ENCODE assay signal across 13 cellular contexts in the genomic region with DNA sequence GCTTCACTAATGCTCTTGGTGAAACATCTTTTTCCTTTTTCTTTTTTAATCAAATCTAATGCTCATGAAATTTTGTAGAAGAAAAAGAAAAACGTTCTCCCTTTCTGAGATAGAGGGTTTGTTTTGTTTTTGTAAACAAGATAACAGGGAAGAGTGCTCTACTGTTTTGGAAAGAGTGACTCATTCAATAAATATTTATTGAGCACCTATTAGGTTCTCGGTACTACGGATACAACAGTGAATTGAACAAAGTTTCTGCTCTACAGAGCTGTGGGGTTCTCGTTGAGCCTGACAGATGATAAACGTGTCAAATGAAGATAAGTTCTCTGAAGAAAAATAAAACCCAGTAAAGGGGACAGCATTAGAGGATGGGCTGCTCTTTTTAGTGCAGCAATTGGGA. TPM values are rescaled to one million over a fixed set of nuclear protein-coding genes. Genes with fewer than 3 reads are reported as not detected.
DNase-seq lines count a peak whose midpoint lies in the region; ATAC-seq and TF ChIP-seq lines count a peak whose summit lies in the region.
"Had no signal": no experiment of that assay in that cellular context is flagged by ENCODE, and none has a peak within 500 bp of the region (broad histone marks: within the 10 kb centered on the region; RNA-seq: fewer than 3 reads in every experiment).

No MANE protein-coding gene starts in this region.

- peaks cover 18% of the 10 kb centered on the region; the same call in 1 of the 2 replicates for H4K20me1 ChIP-seq in PC-3 (ENCODE audit: low read length)

- H3K36me3 ChIP-seq in PC-3 (ENCODE audit: low read depth, low read length) (no peaks in the 10 kb centered on the region), mesendoderm (ENCODE audit: control insufficient read depth, insufficient read depth, low read length) (peaks cover 1% of the 10 kb centered on the region), skeletal muscle tissue (ENCODE audit: control insufficient read depth in 3 of 3, insufficient read depth in 3 of 3, low read length in 3 of 3) (peaks cover 0 to 2% (median 0%) of the 10 kb centered on the region in 3 donors)

- H3K23ac ChIP-seq in mesendoderm (ENCODE audit: low read length): no peak overlapping the region

- H3K9ac ChIP-seq in PC-3 (ENCODE audit: low read length) (no peak overlapping the region), mesendoderm (ENCODE audit: low read length) (no peak overlapping the region), skeletal muscle tissue (ENCODE audit: low read depth in 1 of 3, low read length in 3 of 3) (no peak overlapping the region)
- H3K9ac ChIP-seq: GM23248 had no signal

- BruUV-seq in PC-3 (replicated peaks; lab: Mats Ljungman, UMichigan): no TSS peak

- no peaks in the 10 kb centered on the region for H3F3A ChIP-seq in PC-3 (ENCODE audit: low read length, unreplicated experiment)

- H3K79me2 ChIP-seq in PC-3 (ENCODE audit: low read length) (peaks cover 82% of the 10 kb centered on the region), mesendoderm (ENCODE audit: control insufficient read depth, insufficient read depth, low read length) (peaks cover 12% of the 10 kb centered on the region)

- no peak overlapping the region for H3K56ac ChIP-seq in mesendoderm (ENCODE audit: low read length)

- no peak overlapping the region for H2AFZ ChIP-seq in PC-3 (ENCODE audit: low read length)
- H2AFZ ChIP-seq: GM23248 had no signal

- DNase-seq in PC-3 (peak; percentile 31), left lobe of liver (ENCODE audit: low spot score) (no peak), mesendoderm (peak; percentile 53), AG20443 (ENCODE audit: low spot score) (no peak), mucosa of gallbladder (ENCODE audit: low spot score) (no peak)
- DNase-seq: CD8-positive, alpha-beta T cell; COR-L47; DMS153; GM23248 had no signal

- H3K9me2 ChIP-seq in PC-3 (replicated peaks; ENCODE audit: low read length): no peaks in the 10 kb centered on the region

- H3K4ac ChIP-seq in mesendoderm (ENCODE audit: low read depth, low read length): no peak overlapping the region

- ATAC-seq in PC-3 (peak; percentile 54), left lobe of liver (peak; percentile 33), GM21360 (IDR thresholded peaks at IDR 0.05; ENCODE audit: unreplicated experiment) (no peak)
- ATAC-seq: A549; CD8-positive, alpha-beta T cell; HCT116 had no signal

- H3K18ac ChIP-seq in mesendoderm (ENCODE audit: low read length): no peak overlapping the region

- H3K9me3 ChIP-seq in PC-3 (ENCODE audit: low read length) (no peaks in the 10 kb centered on the region), skeletal muscle tissue (ENCODE audit: control insufficient read depth in 3 of 3, low read length in 3 of 3) (no peaks in the 10 kb centered on the region)
- H3K9me3 ChIP-seq: A549 had no signal

- WGBS in mesendoderm (ENCODE audit: extremely low coverage, insufficient coverage, low lambda C conversion rate): no CpG with 5 or more reads among the region's 5 CpGs

- POLR2A ChIA-PET in PC-3 (lab: Charles Lee; ENCODE audit: unreplicated experiment): no interaction called here

- no peak for TF ChIP-seq CTCF in PC-3 (conservative IDR thresholded peaks at IDR 0.05; ENCODE audit: low read depth, low read length)

- H4K5ac ChIP-seq in mesendoderm (ENCODE audit: low read length): no peak overlapping the region

- H3K4me1 ChIP-seq in PC-3 (ENCODE audit: insufficient read depth, low read length) (peaks cover 19% of the 10 kb centered on the region), mesendoderm (ENCODE audit: control insufficient read depth, low read depth, low read length) (peaks cover 12% of the 10 kb centered on the region), skeletal muscle tissue (ENCODE audit: control insufficient read depth in 3 of 3, insufficient read depth in 3 of 3, low read length in 3 of 3) (peaks cover 36 to 59% (median 39%) of the 10 kb centered on the region in 3 donors)

- no peak overlapping the region for H2BK5ac ChIP-seq in mesendoderm (ENCODE audit: low read length)

- H4K8ac ChIP-seq in mesendoderm (ENCODE audit: low read depth, low read length): no peak overlapping the region

- H3K4me3 ChIP-seq in PC-3 (ENCODE audit: low read length) (no peak overlapping the region), mesendoderm (ENCODE audit: low read length) (no peak overlapping the region), skeletal muscle tissue (ENCODE audit: low read length in 3 of 3) (no peak overlapping the region)
- H3K4me3 ChIP-seq: A549, GM23248 had no signal

- no peak overlapping the region for H3K27ac ChIP-seq in PC-3 (ENCODE audit: low read length)
- no peak overlapping the region for H3K27ac ChIP-seq in mesendoderm (ENCODE audit: low read depth, low read length)
- H3K27ac ChIP-seq in skeletal muscle tissue (ENCODE audit: low read depth, low read length): peak overlapping the region; percentile 69
- H3K27ac ChIP-seq: A549, GM23248 had no signal

- H3K27me3 ChIP-seq in PC-3 (ENCODE audit: low read length) (no peaks in the 10 kb centered on the region), mesendoderm (ENCODE audit: insufficient read depth, low read length, poor library complexity) (no peaks in the 10 kb centered on the region), skeletal muscle tissue (ENCODE audit: control insufficient read depth in 3 of 3, insufficient read depth in 3 of 3, low read length in 3 of 3) (no peaks in the 10 kb centered on the region)

- CTCF ChIA-PET in PC-3 (lab: Charles Lee): no interaction called here

- H2BK15ac ChIP-seq in mesendoderm (replicated peaks; ENCODE audit: low read depth): no peak overlapping the region

- H2AK5ac ChIP-seq in mesendoderm (ENCODE audit: low read length): no peak overlapping the region

- intact Hi-C loops in PC-3 (cut with micrococcal nuclease): no loop called here

- no peak overlapping the region for H2BK120ac ChIP-seq in mesendoderm (ENCODE audit: low read depth, low read length)

- H3K4me2 ChIP-seq in PC-3 (ENCODE audit: low read length): 0 out of 2 replicates have a peak overlapping the region, but pooled peaks have one; percentile 16
- H3K4me2 ChIP-seq in mesendoderm (ENCODE audit: low read length): no peak overlapping the region
- H3K4me2 ChIP-seq: A549 had no signal

- peaks cover 20% of the 10 kb centered on the region for H3K79me1 ChIP-seq in mesendoderm (ENCODE audit: low read length)

RNA-seq across cellular contexts. Expression of a gene that starts 7.0 kb away (rescaled TPM):
- 124 and 132 TPM in 2 replicates for total RNA-seq in PC-3 (2014; rRNA removed)
- total RNA-seq in left lobe of liver: 225 TPM
- polyA plus RNA-seq in mesendoderm (2013, experiment 1 of 2): 46.0 TPM
- polyA plus RNA-seq in mesendoderm (2013, experiment 2 of 2): 47.9 TPM
- total RNA-seq in skeletal muscle tissue: 144 TPM
- 73.2 TPM for total RNA-seq in mucosa of gallbladder

Comparison
In these comparisons a context has a peak if more than half of its experiments do, and no peak if none do; other contexts are left out.
1. DNase-seq: peak in PC-3 (single experiment) and mesendoderm (single experiment); none in left lobe of liver (single experiment), AG20443 (single experiment) and mucosa of gallbladder (single experiment).